Comparison of ENCODE assay signal across 7 cellular contexts in genomic region chr3:9932843-9933560, GRCh38. TPM values are rescaled to one million over a fixed set of nuclear protein-coding genes. Genes with fewer than 3 reads are reported as not detected.
DNase-seq lines count a peak whose midpoint lies in the region; ATAC-seq, FAIRE-seq and TF ChIP-seq lines count a peak whose summit lies in the region.

No MANE protein-coding gene starts in this region.

- H3K4me3 ChIP-seq in astrocyte (ENCODE audit: insufficient read depth, low read depth, low read length) = peak overlapping the region; percentile 77
- peak overlapping the region; percentile 53 for H3K4me3 ChIP-seq in iPS-11a (ENCODE audit: low read depth, low read length)
- peak overlapping the region; percentile 67 for H3K4me3 ChIP-seq in skeletal muscle cell (ENCODE audit: low read depth, low read length)

- H3K4me3 Mint-ChIP-seq in T-helper 2 cell treated with Interferon-gamma antibody and Interleukin-4, amounts not matched to agents 5 μg/mL and 100 μg/mL, for 36 hours = peak overlapping the region; percentile 99
- H3K4me3 Mint-ChIP-seq in astrocyte (ENCODE audit: unreplicated experiment) = peak overlapping the region; percentile 62

- H3K9ac ChIP-seq in astrocyte (ENCODE audit: low read length) = peak overlapping the region; percentile 82

- DNase-seq in GM13976 (ENCODE audit: low spot score) (peak; percentile 89), NCI-H1092 (lab: John Stamatoyannopoulos, UW) (peak; percentile 52), astrocyte (ENCODE audit: low read depth) (peak; percentile 72), skeletal muscle cell (ENCODE audit: low read depth) (no peak)
- peak; percentile 86 for DNase-seq in T-helper 2 cell treated with Interferon-gamma antibody and Interleukin-4, amounts not matched to agents 5 μg/mL and 100 μg/mL, for 36 hours (ENCODE audit: low spot score)

- H3K4me2 ChIP-seq in astrocyte (ENCODE audit: low read length) = peak overlapping the region; percentile 85

- H3K36me3 Mint-ChIP-seq in T-helper 2 cell treated with Interferon-gamma antibody and Interleukin-4, amounts not matched to agents 5 μg/mL and 100 μg/mL, for 36 hours (ENCODE audit: low read depth) = peaks cover 5% of the 10 kb centered on the region
- peaks cover 28% of the 10 kb centered on the region for H3K36me3 Mint-ChIP-seq in astrocyte (ENCODE audit: low read depth, unreplicated experiment)

- H3K4me1 ChIP-seq in astrocyte (ENCODE audit: insufficient read depth, low read length) = peaks cover 9% of the 10 kb centered on the region

- no peaks in the 10 kb centered on the region for H3K9me3 ChIP-seq in astrocyte (ENCODE audit: insufficient read depth, low read depth, low read length)

- no peaks in the 10 kb centered on the region for H3K27me3 ChIP-seq in astrocyte (ENCODE audit: insufficient read depth, low read length)

- FAIRE-seq in astrocyte (lab: Jason Lieb, UNC) = no peak

- H3K27ac ChIP-seq in astrocyte (ENCODE audit: low read depth, low read length) = peak overlapping the region; percentile 51

- H3K79me2 ChIP-seq in astrocyte (ENCODE audit: insufficient read depth, low read length) = no peaks in the 10 kb centered on the region

- H4K20me1 ChIP-seq in astrocyte (ENCODE audit: insufficient read depth, low read length) = no peaks in the 10 kb centered on the region

- ATAC-seq in HG02588 (IDR thresholded peaks at IDR 0.05; ENCODE audit: unreplicated experiment) = peak; percentile 66

- H3K4me1 Mint-ChIP-seq in T-helper 2 cell treated with Interferon-gamma antibody and Interleukin-4, amounts not matched to agents 5 μg/mL and 100 μg/mL, for 36 hours (ENCODE audit: low read depth) = peaks cover 24% of the 10 kb centered on the region
- H3K4me1 Mint-ChIP-seq in astrocyte (ENCODE audit: low read depth, unreplicated experiment) = peaks cover 2% of the 10 kb centered on the region

- H3K36me3 ChIP-seq in astrocyte (ENCODE audit: insufficient read depth, low read length) = no peaks in the 10 kb centered on the region

- H3K9me3 Mint-ChIP-seq in T-helper 2 cell treated with Interferon-gamma antibody and Interleukin-4, amounts not matched to agents 5 μg/mL and 100 μg/mL, for 36 hours = no peaks in the 10 kb centered on the region
- H3K9me3 Mint-ChIP-seq in astrocyte (ENCODE audit: unreplicated experiment) = peaks cover 3% of the 10 kb centered on the region

- peak overlapping the region; percentile 93 for H2AFZ ChIP-seq in astrocyte (ENCODE audit: low read depth, low read length)

- TF ChIP-seq CTCF in GM13976 (IDR thresholded peaks at IDR 0.05; ENCODE audit: borderline replicate concordance, control extremely low read depth, extremely low read depth, insufficient read depth, missing control alignments) (peak; percentile 83), astrocyte (IDR thresholded peaks at IDR 0.05; ENCODE audit: insufficient read depth, low read depth, low read length) (peak; percentile 47)

- in situ Hi-C loops in GM13976 (cut with MboI; ENCODE audit: low sequenced_read_pairs, unreplicated experiment) = no loop called here

- no peaks in the 10 kb centered on the region for H3K27me3 Mint-ChIP-seq in T-helper 2 cell treated with Interferon-gamma antibody and Interleukin-4, amounts not matched to agents 5 μg/mL and 100 μg/mL, for 36 hours (ENCODE audit: low read depth)
- H3K27me3 Mint-ChIP-seq in astrocyte (ENCODE audit: low read depth, unreplicated experiment) = no peaks in the 10 kb centered on the region

- peak overlapping the region; percentile 97 for H3K27ac Mint-ChIP-seq in T-helper 2 cell treated with Interferon-gamma antibody and Interleukin-4, amounts not matched to agents 5 μg/mL and 100 μg/mL, for 36 hours
- H3K27ac Mint-ChIP-seq in astrocyte (ENCODE audit: unreplicated experiment) = no peak overlapping the region

RNA-seq across cellular contexts. Expression of gene CRELD1, which starts 0.6 kb away (rescaled TPM):
- 18.8 and 26.2 TPM in 2 replicates for total RNA-seq in astrocyte

RNA-seq across cellular contexts. Expression of gene IL17RC, which starts 16.1 kb away (rescaled TPM):
- 20.1 and 23.9 TPM in 2 replicates for total RNA-seq in astrocyte

RNA-seq across cellular contexts. Expression of gene PRRT3, which starts 19.2 kb away (rescaled TPM):
- 2.2 and 2.4 TPM in 2 replicates for total RNA-seq in astrocyte

RNA-seq across cellular contexts. Expression of gene IL17RE, which starts 30.4 kb away (rescaled TPM):
- total RNA-seq in astrocyte = 3.7 and 4.6 TPM in 2 replicates

RNA-seq across cellular contexts. Expression of gene JAGN1, which starts 42.6 kb away (rescaled TPM):
- total RNA-seq in astrocyte = 31.7 and 33.6 TPM in 2 replicates
